9 cellular contexts compared by ENCODE assay signal in genomic region chr18:12306752-12307151, GRCh38. TPM values are rescaled to one million over a fixed set of nuclear protein-coding genes. Genes with fewer than 3 reads are reported as not detected.
DNase-seq lines count a peak whose midpoint lies in the region; ATAC-seq and TF ChIP-seq lines count a peak whose summit lies in the region.
"Had no signal": no experiment of that assay in that cellular context is flagged by ENCODE, and none has a peak within 500 bp of the region (broad histone marks: within the 10 kb centered on the region; RNA-seq: fewer than 3 reads in every experiment).

No MANE protein-coding gene starts in this region.

- no peak for DNase-seq in activated T-cell treated with anti-CD3 and anti-CD28 coated beads, Interleukin-2, amount 50 U/mL, for 4 hours
- DNase-seq in activated T-cell treated with anti-CD3 and anti-CD28 coated beads, Interleukin-2, amount 50 U/mL, for 1 hour = no peak
- no peak for DNase-seq in MCF 10A (ENCODE audit: unreplicated experiment)
- DNase-seq in memory B cell (ENCODE audit: low spot score in 2 of 2) = no peak
- peak in 1 of 2 donors; percentile 59 for DNase-seq in suprapubic skin (ENCODE audit: low spot score in 2 of 2)
- no peak for DNase-seq in anterior cingulate cortex (lab: John Stamatoyannopoulos, UW)
- no peak for DNase-seq in NCI-H446 treated with DMSO at 0.1 percent for 48 hours (lab: John Stamatoyannopoulos, UW)
- DNase-seq: NCI-H748 treated with DMSO at 0.1 percent for 48 hours had no signal

- peaks cover 12% of the 10 kb centered on the region for H3K4me1 Mint-ChIP-seq in activated T-cell treated with anti-CD3 and anti-CD28 coated beads, Interleukin-2, amount 50 U/mL, for 4 hours (ENCODE audit: low read depth)
- H3K4me1 Mint-ChIP-seq in MCF 10A (ENCODE audit: insufficient read depth, unreplicated experiment) = peaks cover 20% of the 10 kb centered on the region
- peaks cover 4% of the 10 kb centered on the region for H3K4me1 Mint-ChIP-seq in memory B cell

- peaks cover 3% of the 10 kb centered on the region for H3K9me3 Mint-ChIP-seq in activated T-cell treated with anti-CD3 and anti-CD28 coated beads, Interleukin-2, amount 50 U/mL, for 4 hours
- H3K9me3 Mint-ChIP-seq in MCF 10A (ENCODE audit: unreplicated experiment) (no peaks in the 10 kb centered on the region), memory B cell (no peaks in the 10 kb centered on the region)

- no peaks in the 10 kb centered on the region for H3K36me3 Mint-ChIP-seq in activated T-cell treated with anti-CD3 and anti-CD28 coated beads, Interleukin-2, amount 50 U/mL, for 4 hours (ENCODE audit: insufficient read depth)
- H3K36me3 Mint-ChIP-seq in MCF 10A (ENCODE audit: insufficient read depth, unreplicated experiment) = peaks cover 35% of the 10 kb centered on the region
- H3K36me3 Mint-ChIP-seq in memory B cell = peaks cover 2% of the 10 kb centered on the region

- H3K4me3 Mint-ChIP-seq in activated T-cell treated with anti-CD3 and anti-CD28 coated beads, Interleukin-2, amount 50 U/mL, for 4 hours = peak overlapping the region; percentile 78
- peak overlapping the region; percentile 86 for H3K4me3 Mint-ChIP-seq in MCF 10A (ENCODE audit: unreplicated experiment)
- H3K4me3 Mint-ChIP-seq in memory B cell = peak overlapping the region; percentile 84

- POLR2A ChIA-PET in MCF 10A (lab: Yijun Ruan, JAX) = interaction anchor here (1.3 to 8.2 kb wide), 4 partner anchors 11 to 70 kb away, joined by 4 to 234 read pairs (median 14); partner anchors contain the start of gene AFG3L2

- peaks cover 10% of the 10 kb centered on the region for H3K36me3 ChIP-seq in suprapubic skin

- CTCF ChIA-PET in MCF 10A (lab: Yijun Ruan, JAX) = interaction anchor here (1.2 to 2.0 kb wide), 2 partner anchors 19 to 29 kb away, joined by 3 to 14 read pairs; no protein-coding TSS in a partner anchor

- no peak for TF ChIP-seq EP300 in suprapubic skin (IDR thresholded peaks at IDR 0.05)

- no peak for TF ChIP-seq CTCF in MCF 10A (IDR thresholded peaks at IDR 0.05; ENCODE audit: unreplicated experiment)
- TF ChIP-seq CTCF in suprapubic skin (IDR thresholded peaks at IDR 0.05) = no peak

- H3K27me3 ChIP-seq in suprapubic skin = no peaks in the 10 kb centered on the region

- BruUV-seq in MCF 10A (replicated peaks; lab: Mats Ljungman, UMichigan) = no TSS peak

- ATAC-seq in activated T-cell treated with anti-CD3 and anti-CD28 coated beads, Interleukin-2, amount 50 U/mL, for 4 hours = no peak
- no peak for ATAC-seq in memory B cell (ENCODE audit: low read depth)
- ATAC-seq in GM21619 (IDR thresholded peaks at IDR 0.05; ENCODE audit: unreplicated experiment) = no peak

- H3K9me3 ChIP-seq in suprapubic skin = no peaks in the 10 kb centered on the region

- peak overlapping the region; percentile 100 for H3K27ac ChIP-seq in suprapubic skin

- peaks cover 55% of the 10 kb centered on the region for H3K27me3 Mint-ChIP-seq in activated T-cell treated with anti-CD3 and anti-CD28 coated beads, Interleukin-2, amount 50 U/mL, for 4 hours (ENCODE audit: low read depth)
- H3K27me3 Mint-ChIP-seq in MCF 10A (ENCODE audit: insufficient read depth, unreplicated experiment) = no peaks in the 10 kb centered on the region
- H3K27me3 Mint-ChIP-seq in memory B cell = peaks cover 17% of the 10 kb centered on the region

- WGBS in suprapubic skin = 71% methylated on average over 9 of the region's 9 CpGs

- intact Hi-C loops in MCF 10A (cut with micrococcal nuclease) = no loop called here

- peaks cover 42% of the 10 kb centered on the region for H3K4me1 ChIP-seq in suprapubic skin

- no peak overlapping the region for H3K27ac Mint-ChIP-seq in MCF 10A (ENCODE audit: low read depth, unreplicated experiment)
- H3K27ac Mint-ChIP-seq in memory B cell = no peak overlapping the region

- no peak for TF ChIP-seq POLR2A in suprapubic skin (IDR thresholded peaks at IDR 0.05)

- H3K4me3 ChIP-seq in suprapubic skin = peak overlapping the region; percentile 94

RNA-seq across cellular contexts. Expression of gene TUBB6, which starts 1.3 kb away (rescaled TPM):
- 1 to 10 TPM; 1.1 to 2.6 (median 1.3) TPM for total RNA-seq in activated T-cell treated with anti-CD3 and anti-CD28 coated beads, Interleukin-2, amount 50 U/mL, for 4 hours
- total RNA-seq in MCF 10A (2022) (141 and 167 TPM in 2 replicates), suprapubic skin (100 to 1,000 TPM; 211 to 298 (median 220) TPM)

RNA-seq across cellular contexts. Expression of gene CIDEA, which starts 52.6 kb away (rescaled TPM):
- not detected for total RNA-seq in activated T-cell treated with anti-CD3 and anti-CD28 coated beads, Interleukin-2, amount 50 U/mL, for 4 hours
- not detected in 2 replicates for total RNA-seq in MCF 10A (2022)
- total RNA-seq in suprapubic skin = 10 to 100 TPM; 17.5 to 72.2 (median 36.4) TPM

Comparison
In these comparisons a context has a peak if more than half of its experiments do, and no peak if none do; other contexts are left out.
1. RNA of gene TUBB6, which starts 1.3 kb away (total RNA-seq): 211 to 298 TPM in suprapubic skin and 141 to 167 TPM in MCF 10A; 1.1 to 2.6 TPM in activated T-cell treated with anti-CD3 and anti-CD28 coated beads, Interleukin-2, amount 50 U/mL, for 4 hours; every median in the first group is over 10 times any median in the second.
2. RNA of gene CIDEA, which starts 52.6 kb away (total RNA-seq): 17.5 to 72.2 TPM in suprapubic skin; not detected in activated T-cell treated with anti-CD3 and anti-CD28 coated beads, Interleukin-2, amount 50 U/mL, for 4 hours and not detected in MCF 10A; every median in the first group is over 10 times any median in the second.
3. Peak in every context shown above with its lines, with median percentiles within 50 percentile points of each other: H3K4me3 Mint-ChIP-seq.